8 cellular contexts compared by ENCODE assay signal in the genomic region with DNA sequence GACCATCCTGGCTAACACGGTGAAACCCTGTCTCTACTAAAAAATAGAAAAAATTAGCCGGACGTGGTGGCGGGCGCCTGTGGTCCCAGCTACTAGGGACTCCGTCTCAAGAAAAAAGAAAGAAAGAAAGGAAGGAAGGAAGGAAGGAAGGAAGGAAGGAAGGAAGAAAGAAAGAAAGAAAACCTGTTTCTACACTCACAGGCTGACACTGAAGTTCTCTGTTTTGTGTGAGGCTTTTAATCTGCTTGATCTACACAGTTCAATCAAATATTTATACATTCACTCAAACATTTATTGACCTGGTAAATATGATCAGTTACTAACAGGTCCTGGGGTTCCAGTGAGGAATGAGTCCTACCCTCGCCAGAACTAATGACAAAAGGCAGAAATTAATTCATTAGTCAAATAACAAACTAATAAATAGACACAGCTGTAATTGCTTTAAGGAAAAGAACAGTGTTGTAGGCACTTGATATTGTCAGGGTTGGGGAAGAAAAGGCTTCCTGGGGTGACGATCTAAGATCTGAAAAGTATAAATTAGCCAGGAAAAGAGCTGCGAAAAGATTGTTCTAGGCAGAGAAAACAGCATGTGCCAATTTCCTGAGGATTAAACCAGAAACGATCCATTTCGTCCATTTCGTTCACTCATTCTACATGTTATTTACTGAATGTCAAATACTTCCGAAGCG. TPM values are rescaled to one million over a fixed set of nuclear protein-coding genes. Genes with fewer than 3 reads are reported as not detected.
DNase-seq lines count a peak whose midpoint lies in the region; ATAC-seq and TF ChIP-seq lines count a peak whose summit lies in the region.

No MANE protein-coding gene starts in this region.

- TF ChIP-seq CTCF in WERI-Rb-1 (IDR thresholded peaks at IDR 0.05; ENCODE audit: low read depth, low read length) (no peak), foreskin fibroblast (IDR thresholded peaks at IDR 0.05; ENCODE audit: low read depth, low read length) (no peak)

- H3K4me1 ChIP-seq in HAP-1 (peaks cover 11% of the 10 kb centered on the region), skeletal muscle tissue (ENCODE audit: control insufficient read depth in 3 of 3, insufficient read depth in 3 of 3, low read length in 3 of 3) (peaks cover 39 to 52% (median 42%) of the 10 kb centered on the region in 3 donors)

- H3K27ac ChIP-seq in WERI-Rb-1 (peak overlapping the region; percentile 58), skeletal muscle tissue (ENCODE audit: low read depth, low read length) (peak overlapping the region; percentile 86)

- H3K9ac ChIP-seq in skeletal muscle tissue (ENCODE audit: low read depth in 1 of 3, low read length in 3 of 3): peak overlapping the region; percentile 60 to 72 (median 70)

- intact Hi-C loops in left colon (cut with DNase I, micrococcal nuclease): no loop called here

- no peaks in the 10 kb centered on the region for H3K27me3 ChIP-seq in HAP-1 (ENCODE audit: low read depth)
- H3K27me3 ChIP-seq in WERI-Rb-1 (ENCODE audit: insufficient read depth, low read depth, severe bottlenecking): no peaks in the 10 kb centered on the region
- H3K27me3 ChIP-seq in skeletal muscle tissue (ENCODE audit: control insufficient read depth in 3 of 3, insufficient read depth in 3 of 3, low read length in 3 of 3): no peaks in the 10 kb centered on the region

- ATAC-seq in left colon: no peak

- H3K4me3 ChIP-seq in HAP-1 (peak overlapping the region; percentile 30), WERI-Rb-1 (ENCODE audit: low read depth, low read length) (peak overlapping the region; percentile 50), foreskin fibroblast (ENCODE audit: low read depth in 1 of 2, low read length in 2 of 2) (peak overlapping the region; percentile 43 to 58), skeletal muscle tissue (ENCODE audit: low read length in 3 of 3) (peak overlapping the region; percentile 41 to 64 (median 63))

- DNase-seq in HAP-1 (ENCODE audit: low spot score in 2 of 2): no peak
- no peak for DNase-seq in WERI-Rb-1
- no peak for DNase-seq in foreskin fibroblast
- no peak for DNase-seq in KBM-7
- DNase-seq in cerebellar nuclear complex (lab: John Stamatoyannopoulos, UW): no peak
- no peak for DNase-seq in medulla oblongata (ENCODE audit: extremely low spot score)
- DNase-seq in left colon: no peak

- H3K36me3 ChIP-seq in HAP-1 (replicated peaks) (peaks cover 34% of the 10 kb centered on the region), WERI-Rb-1 (peaks cover 55% of the 10 kb centered on the region), skeletal muscle tissue (ENCODE audit: control insufficient read depth in 3 of 3, insufficient read depth in 3 of 3, low read length in 3 of 3) (peaks cover 0 to 3% (median 0%) of the 10 kb centered on the region in 3 donors)

- H3K9me3 ChIP-seq in HAP-1 (no peaks in the 10 kb centered on the region), WERI-Rb-1 (ENCODE audit: severe bottlenecking) (no peaks in the 10 kb centered on the region), skeletal muscle tissue (ENCODE audit: control insufficient read depth in 3 of 3, low read length in 3 of 3) (no peaks in the 10 kb centered on the region)

- in situ Hi-C loops in HAP-1 (cut with MboI; ENCODE audit: low sequenced_read_pairs) (no loop called here), KBM-7 (cut with MboI; ENCODE audit: low pct_unique_long_range_greater_than_20kb, low sequenced_read_pairs) (no loop called here)

RNA-seq across cellular contexts. Expression of gene CHAF1A, which starts 0.8 kb away (rescaled TPM):
- total RNA-seq in skeletal muscle tissue: 6.3 TPM
- total RNA-seq in left colon: 10 to 100 TPM in 1 of 2 donors, 1 to 10 TPM in 1; 10.0 to 15.5 TPM

RNA-seq across cellular contexts. Expression of gene SH3GL1, which starts 1.3 kb away (rescaled TPM):
- total RNA-seq in skeletal muscle tissue (16.2 TPM), left colon (10 to 100 TPM; 42.3 to 44.4 TPM)

RNA-seq across cellular contexts. Expression of gene UBXN6, which starts 56.0 kb away (rescaled TPM):
- total RNA-seq in skeletal muscle tissue (89.8 TPM), left colon (100 to 1,000 TPM in 1 of 2 donors, 10 to 100 TPM in 1; 90.4 to 104 TPM)

RNA-seq across cellular contexts. Expression of gene MPND, which starts 58.3 kb away (rescaled TPM):
- total RNA-seq in skeletal muscle tissue (5.7 TPM), left colon (10 to 100 TPM; 77.3 to 84.6 TPM)
